In genomic region chr1:55071477-55071876, GRCh38 we compare ENCODE assay signal across 8 cellular contexts. TPM values are rescaled to one million over a fixed set of nuclear protein-coding genes. Genes with fewer than 3 reads are reported as not detected.
DNase-seq lines count a peak whose midpoint lies in the region; ATAC-seq and TF ChIP-seq lines count a peak whose summit lies in the region.

No MANE protein-coding gene starts in this region.

- no peaks in the 10 kb centered on the region for H3F3A ChIP-seq in neural cell (ENCODE audit: insufficient read depth, low read length, poor library complexity, severe bottlenecking)

- no peak overlapping the region for H3K9ac ChIP-seq in neural cell (ENCODE audit: low read length)

- POLR2A ChIA-PET in BJ (lab: Charles Lee): no interaction called here

- H3K27me3 ChIP-seq in BJ (ENCODE audit: control insufficient read depth, insufficient read depth, low read length) (no peaks in the 10 kb centered on the region), neural cell (ENCODE audit: insufficient read depth, low read depth, low read length) (no peaks in the 10 kb centered on the region)

- intact Hi-C loops in posterior vena cava (cut with DNase I): no loop called here

- TF ChIP-seq CTCF in BJ (IDR thresholded peaks at IDR 0.05; ENCODE audit: insufficient read depth, low read depth, low read length) (peak; percentile 67), neural cell (IDR thresholded peaks at IDR 0.05; ENCODE audit: poor library complexity, severe bottlenecking) (peak; percentile 60)

- no peak overlapping the region for H3K4me2 ChIP-seq in neural cell (ENCODE audit: low read length)

- TF ChIP-seq RAD21 in neural cell (conservative IDR thresholded peaks at IDR 0.05): peak; percentile 52

- DNase-seq in BJ (ENCODE audit: low read depth) (no peak), H4 (ENCODE audit: low spot score) (peak; percentile 70), NCI-H82 treated with DMSO at 0.1 percent for 48 hours (lab: John Stamatoyannopoulos, UW; ENCODE audit: unreplicated experiment) (peak; percentile 34), dermis blood vessel endothelial cell (peak; percentile 77), posterior vena cava (ENCODE audit: low spot score) (no peak)

- H3K4me3 ChIP-seq in BJ (ENCODE audit: low read depth, low read length): no peak overlapping the region
- no peak overlapping the region for H3K4me3 ChIP-seq in neural cell (ENCODE audit: low read length)

- H3K9me3 ChIP-seq in neural cell (ENCODE audit: low read length): no peaks in the 10 kb centered on the region

- H3K27ac ChIP-seq in neural cell (ENCODE audit: low read length): no peak overlapping the region

- no peaks in the 10 kb centered on the region for H3K79me2 ChIP-seq in neural cell (replicated peaks; ENCODE audit: insufficient read depth, low read length)

- H3K9me2 ChIP-seq in neural cell (ENCODE audit: insufficient read depth, low read length): no peaks in the 10 kb centered on the region

- no peak for TF ChIP-seq EP300 in neural cell (conservative IDR thresholded peaks at IDR 0.05; ENCODE audit: poor library complexity, severe bottlenecking)

- CTCF ChIA-PET in BJ (lab: Yijun Ruan, JAX): interaction anchor here (0.8 to 1.8 kb wide), 7 partner anchors 8 to 207 kb away, joined by 3 to 8 read pairs (median 3); no protein-coding TSS in a partner anchor

- no peak overlapping the region for H2AFZ ChIP-seq in neural cell (ENCODE audit: low read depth, low read length)

- H3K36me3 ChIP-seq in BJ (ENCODE audit: control insufficient read depth, insufficient read depth, low read length): peaks cover 23% of the 10 kb centered on the region
- peaks cover 4% of the 10 kb centered on the region for H3K36me3 ChIP-seq in neural cell (ENCODE audit: insufficient read depth, low read length)

- no peaks in the 10 kb centered on the region for H4K20me1 ChIP-seq in neural cell (ENCODE audit: insufficient read depth)

- ATAC-seq in HG02885 (IDR thresholded peaks at IDR 0.05; ENCODE audit: poor library complexity, unreplicated experiment) (no peak), GM19328 (IDR thresholded peaks at IDR 0.05; ENCODE audit: unreplicated experiment) (no peak)

TF ChIP-seq in neural cell, 6 proteins besides CTCF, POLR2A, EP300 and RAD21:
- no peak for TF ChIP-seq REST (IDR thresholded peaks at IDR 0.05; ENCODE audit: borderline replicate concordance)
- peak; percentile 61 for TF ChIP-seq SMC3 (conservative IDR thresholded peaks at IDR 0.05; ENCODE audit: poor library complexity)

RNA-seq across cellular contexts. Expression of gene PCSK9, which starts 32.1 kb away (rescaled TPM):
- polyA plus RNA-seq in BJ (2011; rRNA removed): 0.07 and 0.11 TPM in 2 replicates
- polyA minus RNA-seq in BJ (2011; rRNA and poly(A)+ RNA removed): 0.10 and 0.19 TPM in 2 replicates
- total RNA-seq in H4 (2014; rRNA removed; shearing (Covaris generic)): 0.04 TPM in 1 of 2 replicates, not detected in the other
- total RNA-seq in dermis blood vessel endothelial cell: 0.70 TPM in 1 of 2 replicates, not detected in the other
- polyA plus RNA-seq in neural cell: not detected in 2 replicates
- polyA minus RNA-seq in neural cell: not detected in 2 replicates
- total RNA-seq in posterior vena cava: under 1 TPM in 1 of 2 donors, not detected in 1; 0.32 TPM

Comparison
In these comparisons a context has a peak if more than half of its experiments do, and no peak if none do; other contexts are left out.
1. DNase-seq: peak in H4 (single experiment), NCI-H82 treated with DMSO at 0.1 percent for 48 hours (single experiment) and dermis blood vessel endothelial cell (single experiment); none in BJ (single experiment) and posterior vena cava (single experiment).